In the genomic region with DNA sequence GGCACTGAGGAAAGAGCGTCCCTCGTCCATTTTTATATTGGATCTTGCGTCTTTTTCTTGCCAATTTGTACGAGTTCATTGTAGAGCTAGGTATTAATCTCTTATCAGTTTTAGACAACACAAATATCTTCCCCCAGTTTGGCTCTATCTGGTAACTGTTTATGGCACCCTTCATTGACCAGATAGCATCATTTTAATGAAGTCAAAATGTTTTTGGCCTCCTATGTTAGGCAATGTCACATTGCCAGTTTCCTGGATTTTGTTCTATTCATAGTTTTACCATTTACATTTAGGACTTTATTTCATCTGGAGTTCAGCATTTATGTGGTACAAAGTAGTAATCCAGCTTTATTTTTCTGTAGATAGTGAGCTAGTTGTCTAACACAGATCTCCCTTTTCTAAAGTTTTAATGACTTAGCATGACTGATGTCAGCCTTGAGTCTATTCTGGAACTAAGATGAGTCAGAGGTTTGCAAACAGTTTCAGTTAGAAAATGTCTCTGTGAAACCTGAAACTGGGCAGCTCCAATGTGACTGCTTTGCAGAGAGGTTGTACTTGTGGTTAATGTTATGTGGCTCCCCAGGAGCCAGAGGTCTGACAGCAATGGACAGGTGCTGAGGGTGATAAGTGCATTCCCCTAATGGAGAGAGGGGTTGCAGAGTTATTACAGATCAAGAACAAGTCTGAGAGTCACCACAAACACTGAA, we compare ENCODE assay signal across 8 cellular contexts. TPM values are rescaled to one million over a fixed set of nuclear protein-coding genes. Genes with fewer than 3 reads are reported as not detected.
DNase-seq lines count a peak whose midpoint lies in the region; ATAC-seq and TF ChIP-seq lines count a peak whose summit lies in the region.

No MANE protein-coding gene starts in this region.

- H3K9me3 ChIP-seq in CD4-positive, alpha-beta memory T cell (ENCODE audit: control insufficient read depth in 1 of 2, low read length in 2 of 2): no peaks in the 10 kb centered on the region
- no peaks in the 10 kb centered on the region for H3K9me3 ChIP-seq in BE2C

- POLR2A ChIA-PET in CD4-positive, alpha-beta memory T cell (lab: Charles Lee; ENCODE audit: partially characterized antibody): no interaction called here

- H3K4me3 Mint-ChIP-seq in CD4-positive, alpha-beta memory T cell: no peak overlapping the region

- TF ChIP-seq CTCF in retinal pigment epithelial cell (conservative IDR thresholded peaks at IDR 0.05; ENCODE audit: low read depth, low read length) (no peak), BE2C (IDR thresholded peaks at IDR 0.05; ENCODE audit: low read depth, low read length) (no peak)

- ATAC-seq in GM19455 (IDR thresholded peaks at IDR 0.05; ENCODE audit: unreplicated experiment) (peak; percentile 100), HG03439 (IDR thresholded peaks at IDR 0.05; ENCODE audit: unreplicated experiment) (peak; percentile 99)

- H3K4me3 ChIP-seq in retinal pigment epithelial cell (ENCODE audit: low read length) (no peak overlapping the region), BE2C (ENCODE audit: low read depth, low read length) (no peak overlapping the region)
- no peak overlapping the region for H3K4me3 ChIP-seq in CD4-positive, alpha-beta memory T cell (ENCODE audit: low read length in 2 of 2)

- peaks cover 27% of the 10 kb centered on the region for H3K4me1 ChIP-seq in CD4-positive, alpha-beta memory T cell (ENCODE audit: insufficient read depth, low read length)
- H3K4me1 ChIP-seq in BE2C: 0 out of 2 replicates have a peak, but pooled peaks cover 2% of the 10 kb centered on the region

- peaks cover 3 to 28% (median 22%) of the 10 kb centered on the region in 8 donors for H3K9me3 Mint-ChIP-seq in CD4-positive, alpha-beta memory T cell

- no peaks in the 10 kb centered on the region for H3K27me3 ChIP-seq in CD4-positive, alpha-beta memory T cell (ENCODE audit: insufficient read depth, low read length)
- H3K27me3 ChIP-seq in BE2C: no peaks in the 10 kb centered on the region; the same call in 1 of the 2 replicates

- peak; percentile 47 for DNase-seq in GDM1 (lab: John Stamatoyannopoulos, UW)
- DNase-seq in RPMI8226: peak; percentile 88
- DNase-seq in epithelial cell of prostate (ENCODE audit: low read depth, low spot score): peak; percentile 84
- DNase-seq in retinal pigment epithelial cell (ENCODE audit: low read depth): peak; percentile 71
- DNase-seq in CD4-positive, alpha-beta memory T cell: no peak
- no peak for DNase-seq in BE2C

- H3K36me3 Mint-ChIP-seq in CD4-positive, alpha-beta memory T cell: peaks cover 10 to 18% of the 10 kb centered on the region in 2 donors

- intact Hi-C loops in CD4-positive, alpha-beta memory T cell (cut with micrococcal nuclease): loop anchor here (10.0 kb wide), 1 partner anchor 74 kb away; no protein-coding TSS in a partner anchor

- CTCF ChIA-PET in CD4-positive, alpha-beta memory T cell (lab: Charles Lee; ENCODE audit: partially characterized antibody): interaction anchor here (2.0 to 3.3 kb wide), 2 partner anchors 76 to 122 kb away, joined by 6 to 18 read pairs; no protein-coding TSS in a partner anchor

- peak overlapping the region; percentile 56 for H3K27ac ChIP-seq in epithelial cell of prostate
- H3K27ac ChIP-seq in CD4-positive, alpha-beta memory T cell (ENCODE audit: low read depth, low read length): no peak overlapping the region

- H3K4me1 Mint-ChIP-seq in CD4-positive, alpha-beta memory T cell: peaks cover 27 to 55% (median 40%) of the 10 kb centered on the region in 4 donors

- H3K36me3 ChIP-seq in CD4-positive, alpha-beta memory T cell (ENCODE audit: insufficient read depth, low read length): no peaks in the 10 kb centered on the region
- no peaks in the 10 kb centered on the region for H3K36me3 ChIP-seq in BE2C

- H3K27ac Mint-ChIP-seq in CD4-positive, alpha-beta memory T cell: no peak overlapping the region

- H3K27me3 Mint-ChIP-seq in CD4-positive, alpha-beta memory T cell: no peaks in the 10 kb centered on the region

RNA-seq across cellular contexts. Expression of a gene that starts 5.3 kb away (rescaled TPM):
- 1 to 10 TPM; 3.6 to 3.8 TPM for total RNA-seq in CD4-positive, alpha-beta memory T cell
- 1 to 10 TPM; 1.2 to 3.4 TPM for polyA plus RNA-seq in CD4-positive, alpha-beta memory T cell
- 0.80 TPM for polyA plus RNA-seq in BE2C (2012; ENCODE audit: insufficient read depth, insufficient read length, low read depth)

RNA-seq across cellular contexts. Expression of a gene that starts 49.7 kb away (rescaled TPM):
- total RNA-seq in CD4-positive, alpha-beta memory T cell: under 1 TPM in 1 of 2 experiments, not detected in 1; 0.64 TPM
- polyA plus RNA-seq in CD4-positive, alpha-beta memory T cell: under 1 TPM in 1 of 2 donors, not detected in 1; 0.18 TPM
- polyA plus RNA-seq in BE2C (2012; ENCODE audit: insufficient read depth, insufficient read length, low read depth): 0.88 TPM

Comparison
In these comparisons a context has a peak if more than half of its experiments do, and no peak if none do; other contexts are left out.
1. DNase-seq: peak in GDM1 (single experiment), RPMI8226 (single experiment), epithelial cell of prostate (single experiment) and retinal pigment epithelial cell (single experiment); none in CD4-positive, alpha-beta memory T cell (0 of 5) and BE2C (single experiment).